9 cellular contexts compared by ENCODE assay signal in the genomic region with DNA sequence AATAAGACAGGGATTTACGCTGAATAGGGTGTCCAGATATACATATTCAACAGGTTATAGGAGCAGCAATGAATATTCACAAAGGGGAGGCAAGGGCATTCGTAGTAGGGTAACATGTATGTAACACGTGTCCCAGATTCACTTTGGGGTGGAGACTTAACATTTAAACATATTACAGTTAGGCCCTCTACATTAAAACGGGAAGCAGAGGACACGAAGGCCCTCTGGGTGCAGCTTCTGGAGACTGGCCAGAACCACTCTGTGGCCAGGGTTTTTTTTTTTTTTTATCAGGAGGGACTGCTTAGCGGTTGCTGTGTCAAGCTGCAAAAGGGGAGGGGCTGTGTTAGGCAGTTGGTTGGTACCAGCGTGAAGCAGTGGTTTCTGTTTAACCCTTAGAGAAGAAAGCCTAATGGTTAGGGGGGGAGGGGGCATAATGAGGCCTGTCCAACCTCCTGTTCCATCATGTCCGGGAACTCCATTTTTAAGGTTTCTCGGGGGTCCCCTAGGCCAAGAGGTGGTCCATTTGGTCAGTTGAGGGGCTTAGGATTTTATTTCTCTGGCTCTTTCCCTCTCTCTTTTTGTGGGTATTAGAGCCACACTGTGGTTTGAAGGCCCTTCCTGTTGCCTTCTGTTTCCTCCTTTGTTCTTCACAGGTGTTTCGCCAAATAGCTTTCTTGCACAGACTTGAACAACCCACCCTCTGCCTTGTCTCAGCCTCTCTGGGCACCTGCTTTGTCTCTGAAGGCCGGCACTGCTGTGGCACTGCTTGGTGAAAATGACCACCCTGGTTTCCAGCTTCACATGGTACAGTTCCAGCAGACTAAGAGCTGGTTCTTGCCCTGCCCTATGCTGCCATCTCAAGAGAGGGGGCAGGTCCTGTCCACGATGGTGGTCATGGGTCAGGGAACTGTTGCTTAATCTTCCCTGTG. TPM values are rescaled to one million over a fixed set of nuclear protein-coding genes. Genes with fewer than 3 reads are reported as not detected.
A peak's percentile ranks its signal among the peaks of the same experiment; 100 is the strongest.
DNase-seq lines count a peak whose midpoint lies in the region; ATAC-seq, FAIRE-seq and TF ChIP-seq lines count a peak whose summit lies in the region.
"Had no signal": no experiment of that assay in that cellular context is flagged by ENCODE, and none has a peak within 500 bp of the region (broad histone marks: within the 10 kb centered on the region; RNA-seq: fewer than 3 reads in every experiment).

No MANE protein-coding gene starts in this region.

- peaks cover 58% of the 10 kb centered on the region for H3K4me1 Mint-ChIP-seq in CD14-positive monocyte

- TF ChIP-seq RAD21 in GM12878 (IDR thresholded peaks at IDR 0.05; ENCODE audit: insufficient read depth, low read depth, low read length) = 0 out of 2 replicates have a peak, but pooled peaks have one; percentile 2

- peak; percentile 61 for FAIRE-seq in GM12878 (lab: Jason Lieb, UNC)

- no peak for TF ChIP-seq CTCF in CD14-positive monocyte (IDR thresholded peaks at IDR 0.05)
- TF ChIP-seq CTCF in GM12878 (IDR thresholded peaks at IDR 0.05 in 2 of 3, conservative IDR thresholded peaks at IDR 0.05 in 1 of 3; ENCODE audit: control insufficient read depth in 2 of 3, extremely low read depth in 1 of 3, insufficient read depth in 1 of 3, low read depth in 3 of 3, low read length in 3 of 3) = no peak

- CTCF ChIA-PET in GM12878 (lab: Yijun Ruan, JAX) = interaction anchor here (0.7 to 1.9 kb wide), 9 partner anchors 12 to 180 kb away, joined by 3 to 11 read pairs (median 4); no protein-coding TSS in a partner anchor

- peaks cover 0 to 4% of the 10 kb centered on the region in 2 donors for H3K36me3 Mint-ChIP-seq in CD14-positive monocyte

- RAD21 ChIA-PET in GM12878 (lab: Charles Lee; ENCODE audit: unreplicated experiment) = interaction anchor here (0.7 to 4.9 kb wide), 13 partner anchors 9 to 185 kb away, joined by 3 to 35 read pairs (median 3); partner anchors contain the start of gene PRF1

- H3K4me3 ChIP-seq in GM12878 = peak overlapping the region; percentile 26; the same call in 1 of the 2 replicates

- no peak for TF ChIP-seq POLR2A in GM12878 (IDR thresholded peaks at IDR 0.05; ENCODE audit: low read depth, low read length)

- BruUV-seq in GM12878 (replicated peaks; lab: Mats Ljungman, UMichigan) = no TSS peak

- POLR2A ChIA-PET in GM12878 (lab: Charles Lee) = interaction anchor here (0.6 to 2.3 kb wide), 3 partner anchors 11 to 1241 kb away, joined by 3 to 23 read pairs (median 3); no protein-coding TSS in a partner anchor

- peak overlapping the region; percentile 63 for H2AFZ ChIP-seq in GM12878 (ENCODE audit: control insufficient read depth, low read depth, low read length)

- no peaks in the 10 kb centered on the region for H3K79me2 ChIP-seq in GM12878 (ENCODE audit: control insufficient read depth, insufficient read depth, low read length)

- SMC1A ChIA-PET in GM12878 (lab: Charles Lee; ENCODE audit: uncharacterized antibody, unreplicated experiment) = interaction anchor here (0.6 to 4.1 kb wide), 10 partner anchors 11 to 352 kb away, joined by 3 to 46 read pairs (median 3); no protein-coding TSS in a partner anchor

- peaks cover 41% of the 10 kb centered on the region for H3K4me1 ChIP-seq in GM12878 (ENCODE audit: control insufficient read depth, insufficient read depth, low read length)

- peak overlapping the region; percentile 57 to 91 (median 82) for H3K27ac Mint-ChIP-seq in CD14-positive monocyte

- no peaks in the 10 kb centered on the region for H3K36me3 ChIP-seq in GM12878 (ENCODE audit: control insufficient read depth in 2 of 2, insufficient read depth in 2 of 2, low read length in 1 of 2)

- H3K27me3 Mint-ChIP-seq in CD14-positive monocyte (ENCODE audit: low read depth in 3 of 3) = peaks cover 0 to 5% (median 0%) of the 10 kb centered on the region in 3 donors

- no peaks in the 10 kb centered on the region for H3K9me3 ChIP-seq in GM12878 (replicated peaks; ENCODE audit: control insufficient read depth, insufficient read depth, low read length)

- intact Hi-C loops in CD14-positive monocyte (cut with micrococcal nuclease) (no loop called here), GM12878 (cut with micrococcal nuclease; ENCODE audit: unreplicated experiment) (loop anchor here (5.0 kb wide), 1 partner anchor 81 kb away; no protein-coding TSS in a partner anchor)

- H3K4me2 ChIP-seq in GM12878 (ENCODE audit: control insufficient read depth, insufficient read depth) = peak overlapping the region; percentile 99

- peak overlapping the region; percentile 68 for H3K9ac ChIP-seq in GM12878 (ENCODE audit: control insufficient read depth, insufficient read depth, low read length)

- in situ Hi-C loops in GM12878 (cut with MboI) = no loop called here

- peaks cover 0 to 6% (median 0%) of the 10 kb centered on the region in 7 donors for H3K9me3 Mint-ChIP-seq in CD14-positive monocyte

- H3K27ac ChIP-seq in GM12878 (ENCODE audit: control insufficient read depth, insufficient read depth) = peak overlapping the region; percentile 89

- peak; percentile 74 for DNase-seq in CD14-positive monocyte (ENCODE audit: low spot score)
- peak; percentile 46 for DNase-seq in NCI-H2107 treated with DMSO at 0.1 percent for 48 hours (lab: John Stamatoyannopoulos, UW; ENCODE audit: unreplicated experiment)
- DNase-seq in GM12878 (ENCODE audit: low read depth, low spot score) = peak; percentile 81
- DNase-seq in mucosa of gallbladder (ENCODE audit: low spot score) = peak; percentile 46
- DNase-seq in SHP77 (lab: John Stamatoyannopoulos, UW) = no peak
- DNase-seq in activated CD8-positive, alpha-beta memory T cell treated with anti-CD3 and anti-CD28 coated beads for 24 hours = no peak

- ATAC-seq in GM18511 (IDR thresholded peaks at IDR 0.05; ENCODE audit: unreplicated experiment) (peak; percentile 58), HG02870 (IDR thresholded peaks at IDR 0.05; ENCODE audit: unreplicated experiment) (peak; percentile 51), GM12878 (peak; percentile 76)

- H3K27me3 ChIP-seq in GM12878 (replicated peaks in 1 of 2; ENCODE audit: control insufficient read depth in 2 of 2, insufficient read depth in 2 of 2, low read length in 1 of 2) = no peaks in the 10 kb centered on the region

- H3K4me3 Mint-ChIP-seq in CD14-positive monocyte = peak overlapping the region; percentile 58 to 70

- TF ChIP-seq EP300 in GM12878 (IDR thresholded peaks at IDR 0.05; ENCODE audit: borderline replicate concordance in 1 of 2, control insufficient read depth in 1 of 2, low read depth in 2 of 2, low read length in 2 of 2) = peak; percentile 21 to 81; a peak in 3 of 4 replicates

- H4K20me1 ChIP-seq in GM12878 (ENCODE audit: control insufficient read depth, insufficient read depth) = no peaks in the 10 kb centered on the region

- 9% methylated on average over 12 of the region's 12 CpGs for WGBS in GM12878 (ENCODE audit: insufficient coverage, insufficient replicate concordance, low lambda C conversion rate, missing lambda C conversion rate)

TF ChIP-seq in GM12878, 131 proteins besides CTCF, POLR2A, EP300 and RAD21 (continues in another document):
- TF ChIP-seq PAX5 (IDR thresholded peaks at IDR 0.05; ENCODE audit: borderline replicate concordance, low read depth, low read length) (0 out of 2 replicates have a peak, but pooled peaks have one; percentile 32), SMARCA5 (IDR thresholded peaks at IDR 0.05) (peak; percentile 28; the same call in 1 of the 2 replicates), NBN (IDR thresholded peaks at IDR 0.05) (peak; percentile 79), EED (IDR thresholded peaks at IDR 0.05; ENCODE audit: low read depth) (peak; percentile 15; the same call in 1 of the 2 replicates), MYB (IDR thresholded peaks at IDR 0.05; ENCODE audit: borderline replicate concordance, low read depth, low read length) (peak; percentile 72; the same call in 1 of the 2 replicates), NR2F1 (conservative IDR thresholded peaks at IDR 0.05) (peak; percentile 69), ZNF207 (IDR thresholded peaks at IDR 0.05; ENCODE audit: borderline replicate concordance) (peak; percentile 35; the same call in 1 of the 2 replicates), NFXL1 (IDR thresholded peaks at IDR 0.05; ENCODE audit: borderline replicate concordance) (no peak), ZNF622 (IDR thresholded peaks at IDR 0.05) (0 out of 2 replicates have a peak, but pooled peaks have one; percentile 26), ATF2 (IDR thresholded peaks at IDR 0.05; ENCODE audit: low read length) (0 out of 2 replicates have a peak, but pooled peaks have one; percentile 2)

RNA-seq across cellular contexts. Expression of gene PRF1, which starts 26.4 kb away (rescaled TPM):
- polyA plus RNA-seq in CD14-positive monocyte = 1 to 10 TPM; 2.4 to 2.7 TPM
- 13.7 and 18.8 TPM in 2 replicates for total RNA-seq in GM12878 (2013; cell fraction: nucleolus; rRNA removed)
- total RNA-seq in GM12878 (2014; rRNA removed) = 1.1 and 1.9 TPM in 2 replicates
- total RNA-seq in GM12878 (2014; rRNA removed; fragmentation: Illumina TruSeq; extraction: Trizol) = 1.1 and 1.4 TPM in 2 replicates
- total RNA-seq in GM12878 (2021) = 1.5 and 1.8 TPM in 2 replicates
- polyA plus RNA-seq in GM12878 (2011; ENCODE audit: low read depth) = 1.3 TPM
- polyA plus RNA-seq in GM12878 (2011; rRNA removed) = 5.5 and 15.7 TPM in 2 replicates
- polyA plus RNA-seq in GM12878 (2011; cell fraction: cytosol; rRNA removed) = 22.9 and 31.0 TPM in 2 replicates
- 9.8 and 13.4 TPM in 2 replicates for polyA plus RNA-seq in GM12878 (2011; cell fraction: nucleus; rRNA removed)
- 1.2 and 1.3 TPM in 2 replicates for polyA plus RNA-seq in GM12878 (2012)
- polyA plus RNA-seq in GM12878 (2014; fragmentation: Illumina TruSeq; extraction: Trizol) = 0.84 and 2.6 TPM in 2 replicates
- polyA plus RNA-seq in GM12878 (2014; fragmentation: Nextera tagmentation; extraction: Ambion mirVana) = 1 to 10 TPM; 1.7 to 1.9 TPM
- polyA plus RNA-seq in GM12878 (2014; rRNA removed) = 0.97 and 1.3 TPM in 2 replicates
- polyA plus RNA-seq in GM12878 (2016; fragmentation: Nextera tagmentation; extraction: Ambion mirVana) = under 1 TPM; 0.88 to 1.00 TPM
- polyA minus RNA-seq in GM12878 (2011; rRNA and poly(A)+ RNA removed) = 24.3 and 26.7 TPM in 2 replicates
- 9.3 and 10.8 TPM in 2 replicates for polyA minus RNA-seq in GM12878 (2011; cell fraction: cytosol; rRNA and poly(A)+ RNA removed)
- polyA minus RNA-seq in GM12878 (2011; cell fraction: nucleus; rRNA and poly(A)+ RNA removed) = 5.0 and 7.0 TPM in 2 replicates
- 7.3 TPM for total RNA-seq in mucosa of gallbladder
- total RNA-seq: NCI-H460 had no signal

Comparison
In these comparisons a context has a peak if more than half of its experiments do, and no peak if none do; other contexts are left out.
1. DNase-seq: peak in CD14-positive monocyte (single experiment), NCI-H2107 treated with DMSO at 0.1 percent for 48 hours (single experiment), GM12878 (single experiment) and mucosa of gallbladder (single experiment); none in SHP77 (0 of 2) and activated CD8-positive, alpha-beta memory T cell treated with anti-CD3 and anti-CD28 coated beads for 24 hours (single experiment).
2. Peak in every context shown above with its lines, with median percentiles within 50 percentile points of each other: ATAC-seq.